In the genomic region with DNA sequence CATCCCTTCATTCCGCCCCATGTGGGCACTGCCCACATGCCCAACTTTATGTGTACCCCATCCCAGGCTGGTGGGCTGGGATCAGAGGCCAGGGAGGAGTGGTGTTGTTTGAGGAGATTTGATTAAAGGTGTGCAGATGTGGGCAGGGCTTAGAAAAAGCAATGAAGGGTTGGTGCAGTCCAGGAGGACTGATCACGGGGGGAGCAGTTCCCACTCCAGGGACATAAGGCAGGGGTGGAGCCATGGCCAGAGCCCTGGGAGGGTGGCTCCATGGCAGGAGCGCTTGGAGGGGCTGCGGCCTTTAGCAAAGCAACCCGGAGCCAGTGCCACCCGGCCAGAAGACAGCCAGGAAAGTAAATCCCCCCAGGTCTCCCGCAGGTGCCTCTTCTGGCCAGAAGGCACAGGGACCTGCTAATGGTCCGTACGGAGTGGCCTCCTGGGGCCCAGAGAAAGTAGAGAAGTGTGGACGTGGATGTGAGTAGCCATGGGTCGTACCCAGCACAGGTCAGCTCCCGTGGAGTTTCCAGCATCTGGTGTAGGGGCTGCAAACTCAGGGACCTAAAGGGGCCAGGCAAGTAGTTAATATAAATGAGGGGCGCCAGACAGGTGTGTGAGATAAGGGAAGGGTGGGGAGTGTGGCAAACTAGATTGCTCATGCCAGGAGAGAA, we compare ENCODE assay signal across 23 cellular contexts.
"Had no signal": no experiment of that assay in that cellular context is flagged by ENCODE, and none has a peak within 500 bp of the region (broad histone marks: within the 10 kb centered on the region; RNA-seq: fewer than 3 reads in every experiment).

No MANE protein-coding gene starts in this region.

- H3K36me3 Mint-ChIP-seq: activated naive CD4-positive, alpha-beta T cell treated with anti-CD3 and anti-CD28 coated beads, Interleukin-2, amount 50 U/mL, for 24 hours; naive thymus-derived CD8-positive, alpha-beta T cell; neural progenitor cell had no signal

- ATAC-seq: activated CD4-positive, CD25-positive, alpha-beta regulatory T cell treated with anti-CD3 and anti-CD28 coated beads, Interleukin-2, amount 50 U/mL, for 24 hours; activated naive CD8-positive, alpha-beta T cell treated with anti-CD3 and anti-CD28 coated beads, Interleukin-2, amount 50 U/mL, for 24 hours; effector memory CD8-positive, alpha-beta T cell; gastroesophageal sphincter; naive thymus-derived CD8-positive, alpha-beta T cell; right cardiac atrium; stimulated activated naive CD8-positive, alpha-beta T cell treated with anti-CD3 and anti-CD28 coated beads, Interleukin-15, Interleukin-2, amounts not matched to agents 100 U/mL and 50 U/mL, for 24 hours had no signal

- H3K27me3 ChIP-seq: gastroesophageal sphincter, neural progenitor cell, testis, uterus had no signal

- H3K9me3 Mint-ChIP-seq: activated naive CD4-positive, alpha-beta T cell treated with anti-CD3 and anti-CD28 coated beads, Interleukin-2, amount 50 U/mL, for 24 hours; neural progenitor cell had no signal

- H3K4me3 ChIP-seq: gastroesophageal sphincter, neural progenitor cell, testis, uterus had no signal

- H3K4me1 Mint-ChIP-seq: activated naive CD4-positive, alpha-beta T cell treated with anti-CD3 and anti-CD28 coated beads, Interleukin-2, amount 50 U/mL, for 24 hours; activated naive CD8-positive, alpha-beta T cell treated with anti-CD3 and anti-CD28 coated beads, Interleukin-2, amount 50 U/mL, for 24 hours; neural progenitor cell had no signal

- H3K4me1 ChIP-seq: neural progenitor cell, testis, uterus had no signal

- H3K9me3 ChIP-seq: gastroesophageal sphincter, testis, uterus had no signal

- H3K4me3 Mint-ChIP-seq: activated naive CD4-positive, alpha-beta T cell treated with anti-CD3 and anti-CD28 coated beads, Interleukin-2, amount 50 U/mL, for 24 hours; activated naive CD8-positive, alpha-beta T cell treated with anti-CD3 and anti-CD28 coated beads, Interleukin-2, amount 50 U/mL, for 24 hours; effector memory CD8-positive, alpha-beta T cell; naive thymus-derived CD8-positive, alpha-beta T cell; neural progenitor cell had no signal

- H3K36me3 ChIP-seq: gastroesophageal sphincter, neural progenitor cell, uterus had no signal

- H3K27me3 Mint-ChIP-seq: activated naive CD4-positive, alpha-beta T cell treated with anti-CD3 and anti-CD28 coated beads, Interleukin-2, amount 50 U/mL, for 24 hours had no signal

- H3K27ac Mint-ChIP-seq: activated naive CD4-positive, alpha-beta T cell treated with anti-CD3 and anti-CD28 coated beads, Interleukin-2, amount 50 U/mL, for 24 hours; activated naive CD8-positive, alpha-beta T cell treated with anti-CD3 and anti-CD28 coated beads, Interleukin-2, amount 50 U/mL, for 24 hours; effector memory CD8-positive, alpha-beta T cell; neural progenitor cell had no signal

- DNase-seq: activated CD4-positive, alpha-beta T cell treated with anti-CD3 and anti-CD28 coated beads for 48 hours; activated CD4-positive, alpha-beta T cell treated with anti-CD3 and anti-CD28 coated beads, Interleukin-2, amount 50 U/mL, for 48 hours; activated CD8-positive, alpha-beta memory T cell treated with anti-CD3 and anti-CD28 coated beads for 24 hours; activated gamma-delta T cell; activated naive CD8-positive, alpha-beta T cell treated with anti-CD3 and anti-CD28 coated beads, Interleukin-2, amount 50 U/mL, for 24 hours; cerebellar nuclear complex; cortex of kidney; effector memory CD8-positive, alpha-beta T cell; hippocampal formation; naive thymus-derived CD8-positive, alpha-beta T cell; occipital lobe; right cardiac atrium; stimulated activated CD4-positive, alpha-beta T cell treated with anti-CD3 and anti-CD28 coated beads, Interleukin-12 subunit alpha, Interleukin-12 subunit beta, amount 100 ng/mL, for 4 hours; stimulated activated CD4-positive, alpha-beta T cell treated with anti-CD3 and anti-CD28 coated beads, Interleukin-4, amount 100 ng/mL, for 1 hour; stimulated activated naive CD8-positive, alpha-beta T cell treated with anti-CD3 and anti-CD28 coated beads, Interleukin-15, Interleukin-2, amounts not matched to agents 100 U/mL and 50 U/mL, for 24 hours; testis; trophoblast cell; uterus had no signal

- H3K27ac ChIP-seq: gastroesophageal sphincter, neural progenitor cell, testis, uterus, VCaP had no signal
